Comparison of ENCODE assay signal across 20 cellular contexts in the genomic region with DNA sequence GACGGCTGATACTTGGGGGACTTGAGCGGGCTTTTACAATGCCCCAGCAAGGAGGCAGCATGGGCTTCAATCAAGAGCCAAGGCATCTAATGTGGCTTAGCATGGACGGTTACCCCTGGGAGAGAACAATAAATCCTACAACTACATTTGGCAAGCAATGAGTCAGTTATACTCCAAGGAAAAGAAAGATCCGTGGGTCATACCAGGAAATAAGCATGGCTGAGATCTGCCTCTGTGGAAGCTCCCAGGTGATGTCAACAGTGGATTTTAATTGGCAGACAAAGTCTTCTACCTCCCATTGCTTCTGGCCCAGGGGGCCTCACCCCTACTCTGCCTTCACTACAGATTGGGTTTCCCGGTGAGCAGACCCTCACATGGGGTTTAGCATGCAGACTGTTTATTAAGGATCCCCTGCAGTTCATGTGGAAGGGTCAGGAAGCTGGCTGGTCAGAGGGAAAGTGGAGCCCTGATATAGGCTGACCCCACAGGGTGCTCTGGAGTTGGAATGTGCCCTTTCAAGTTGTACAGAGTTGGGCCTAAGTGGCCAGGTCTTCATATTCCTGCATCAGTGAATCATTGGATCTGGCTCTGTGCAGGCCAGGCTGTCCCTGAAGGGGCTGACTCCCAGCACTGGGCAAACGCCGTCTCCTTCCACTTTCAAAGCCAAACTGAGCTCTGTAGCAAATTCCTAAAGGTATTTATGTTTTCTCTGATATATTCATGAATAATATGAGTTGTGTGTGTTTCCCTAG.
"Had no signal": no experiment of that assay in that cellular context is flagged by ENCODE, and none has a peak within 500 bp of the region (broad histone marks: within the 10 kb centered on the region; RNA-seq: fewer than 3 reads in every experiment).

No MANE protein-coding gene starts in this region.

- H3K27ac Mint-ChIP-seq: immature natural killer cell; naive thymus-derived CD4-positive, alpha-beta T cell; nephron progenitor cell; progenitor cell of endocrine pancreas; stimulated activated effector memory CD8-positive, alpha-beta T cell treated with anti-CD3 and anti-CD28 coated beads, Interleukin-12 subunit alpha, Interleukin-12 subunit beta, amount 100 ng/mL, for 72 hours had no signal

- H3K4me1 Mint-ChIP-seq: immature natural killer cell; nephron progenitor cell; stimulated activated effector memory CD8-positive, alpha-beta T cell treated with anti-CD3 and anti-CD28 coated beads, Interleukin-12 subunit alpha, Interleukin-12 subunit beta, amount 100 ng/mL, for 72 hours had no signal

- H3K9me3 Mint-ChIP-seq: immature natural killer cell; nephron progenitor cell; stimulated activated effector memory CD8-positive, alpha-beta T cell treated with anti-CD3 and anti-CD28 coated beads, Interleukin-12 subunit alpha, Interleukin-12 subunit beta, amount 100 ng/mL, for 72 hours had no signal

- H3K27ac ChIP-seq: esophagus squamous epithelium, pancreas, right lobe of liver, suprapubic skin, thyroid gland, upper lobe of left lung, uterus had no signal

- H3K36me3 ChIP-seq: esophagus squamous epithelium, pancreas, right lobe of liver, suprapubic skin, thyroid gland, upper lobe of left lung, uterus had no signal

- DNase-seq: effector memory CD4-positive, alpha-beta T cell; esophagus squamous epithelium; foreskin fibroblast; immature natural killer cell; kidney; naive thymus-derived CD4-positive, alpha-beta T cell; nephron progenitor cell; nucleus accumbens; pancreas; retina; right lobe of liver; stimulated activated CD4-positive, alpha-beta T cell treated with anti-CD3 and anti-CD28 coated beads, Interleukin-4, amount 100 ng/mL, for 1 hour; stimulated activated CD8-positive, alpha-beta memory T cell treated with anti-CD3 and anti-CD28 coated beads, Interleukin-4, amount 100 ng/mL, for 48 hours; stimulated activated naive CD8-positive, alpha-beta T cell treated with anti-CD3 and anti-CD28 coated beads, Interleukin-15, Interleukin-2, amounts not matched to agents 100 U/mL and 50 U/mL, for 24 hours; thyroid gland; upper lobe of left lung; uterus had no signal

- H3K27me3 ChIP-seq: esophagus squamous epithelium, pancreas, right lobe of liver, suprapubic skin, thyroid gland, upper lobe of left lung, uterus had no signal

- H3K9me3 ChIP-seq: esophagus squamous epithelium, pancreas, right lobe of liver, suprapubic skin, thyroid gland, upper lobe of left lung, uterus had no signal

- H3K4me3 Mint-ChIP-seq: immature natural killer cell; naive thymus-derived CD4-positive, alpha-beta T cell; nephron progenitor cell; stimulated activated effector memory CD8-positive, alpha-beta T cell treated with anti-CD3 and anti-CD28 coated beads, Interleukin-12 subunit alpha, Interleukin-12 subunit beta, amount 100 ng/mL, for 72 hours had no signal

- H3K4me3 ChIP-seq: esophagus squamous epithelium, pancreas, right lobe of liver, suprapubic skin, thyroid gland, upper lobe of left lung, uterus had no signal

- H3K36me3 Mint-ChIP-seq: stimulated activated effector memory CD8-positive, alpha-beta T cell treated with anti-CD3 and anti-CD28 coated beads, Interleukin-12 subunit alpha, Interleukin-12 subunit beta, amount 100 ng/mL, for 72 hours had no signal
